Comparison of ENCODE assay signal across 8 cellular contexts in the genomic region with DNA sequence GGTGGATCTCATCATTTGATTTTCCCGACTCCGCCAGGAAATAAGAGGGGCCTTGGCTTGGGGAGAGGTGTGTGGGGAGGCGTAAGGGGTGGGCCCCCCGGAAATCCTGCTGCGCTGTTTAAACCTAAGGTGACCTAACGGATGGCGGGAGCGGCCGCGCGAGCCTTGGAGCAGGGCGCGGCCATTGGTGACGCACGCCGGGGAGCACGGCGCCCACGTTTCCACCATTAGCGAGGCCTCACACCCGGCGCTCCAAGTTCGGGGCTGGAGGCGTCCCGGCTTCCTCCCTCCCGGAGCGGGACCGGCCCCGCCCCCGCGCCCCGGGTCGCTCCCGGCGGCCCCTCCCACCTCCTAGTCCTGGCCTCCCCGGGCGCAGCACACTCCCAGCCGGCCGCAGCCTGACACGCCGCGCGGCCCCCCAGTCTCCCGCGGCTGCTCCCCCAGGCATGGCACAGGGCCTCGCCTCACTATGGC. TPM values are rescaled to one million over a fixed set of nuclear protein-coding genes. Genes with fewer than 3 reads are reported as not detected.
A peak's percentile ranks its signal among the peaks of the same experiment; 100 is the strongest.
DNase-seq lines count a peak whose midpoint lies in the region; ATAC-seq and TF ChIP-seq lines count a peak whose summit lies in the region.

A gene (plus strand): TSS at position 354 of the 474 bp plus-strand sequence. CDS start 116 bp downstream, at position 470.

- no peaks in the 10 kb centered on the region for H3K9me3 ChIP-seq in CD4-positive, alpha-beta memory T cell (ENCODE audit: control insufficient read depth in 1 of 2, low read length in 2 of 2)
- H3K9me3 ChIP-seq in OCI-LY7 (ENCODE audit: low read length) = no peaks in the 10 kb centered on the region
- no peaks in the 10 kb centered on the region for H3K9me3 ChIP-seq in muscle layer of duodenum (ENCODE audit: control insufficient read depth in 1 of 2, low read length in 2 of 2)

- peaks cover 20% of the 10 kb centered on the region for H3K4me1 ChIP-seq in CD4-positive, alpha-beta memory T cell (ENCODE audit: insufficient read depth, low read length)
- H3K4me1 ChIP-seq in OCI-LY7 (ENCODE audit: insufficient read depth, low read length, poor library complexity, severe bottlenecking) = peaks cover 18% of the 10 kb centered on the region
- H3K4me1 ChIP-seq in muscle layer of duodenum (ENCODE audit: control insufficient read depth in 1 of 2, insufficient read depth in 2 of 2, low read length in 2 of 2) = peaks cover 3 to 5% of the 10 kb centered on the region in 2 donors

- peak within 1 kb of the TSS; percentile 47 for H3K27ac ChIP-seq in CD4-positive, alpha-beta memory T cell (ENCODE audit: low read depth, low read length)
- H3K27ac ChIP-seq in OCI-LY7 (ENCODE audit: low read depth, low read length, poor library complexity, severe bottlenecking) = peak within 1 kb of the TSS; percentile 30
- peak within 1 kb of the TSS; percentile 79 for H3K27ac ChIP-seq in muscle layer of duodenum (ENCODE audit: low read length)

- no peaks in the 10 kb centered on the region for H3K9me2 ChIP-seq in OCI-LY7 (ENCODE audit: insufficient read depth, low read length)

- CTCF ChIA-PET in CD4-positive, alpha-beta memory T cell (lab: Charles Lee; ENCODE audit: partially characterized antibody) = no interaction called here
- CTCF ChIA-PET in OCI-LY7 (lab: Charles Lee; ENCODE audit: unreplicated experiment) = no interaction called here

- BruUV-seq in OCI-LY7 (replicated peaks; lab: Mats Ljungman, UMichigan) = no TSS peak

- H3K79me2 ChIP-seq in OCI-LY7 (ENCODE audit: insufficient read depth, low read depth, low read length) = peaks cover 26% of the 10 kb centered on the region

- peak within 1 kb of the TSS; percentile 87; the same call in 1 of the 2 replicates for H2AFZ ChIP-seq in OCI-LY7 (ENCODE audit: low read length)

- H3K27me3 Mint-ChIP-seq in CD4-positive, alpha-beta memory T cell = no peaks in the 10 kb centered on the region
- peaks cover 25% of the 10 kb centered on the region for H3K27me3 Mint-ChIP-seq in activated T-cell treated with anti-CD3 and anti-CD28 coated beads, Interleukin-2, amount 50 U/mL, for 24 hours

- no peaks in the 10 kb centered on the region; the same call in 1 of the 2 replicates for H4K20me1 ChIP-seq in OCI-LY7 (ENCODE audit: insufficient read depth, low read length)

- H3K27me3 ChIP-seq in CD4-positive, alpha-beta memory T cell (ENCODE audit: insufficient read depth, low read length) = no peaks in the 10 kb centered on the region
- H3K27me3 ChIP-seq in muscle layer of duodenum (ENCODE audit: low read depth, low read length) = no peaks in the 10 kb centered on the region

- TF ChIP-seq CTCF in OCI-LY7 (conservative IDR thresholded peaks at IDR 0.05; ENCODE audit: low read length) = no peak

- peak; percentile 21 to 44 (median 26) for DNase-seq in CD4-positive, alpha-beta memory T cell
- DNase-seq in HK-2 (ENCODE audit: unreplicated experiment) = peak; percentile 81
- peak; percentile 61 for DNase-seq in OCI-LY7 (ENCODE audit: low spot score)
- peak; percentile 74 for DNase-seq in activated T-cell treated with anti-CD3 and anti-CD28 coated beads, Interleukin-2, amount 50 U/mL, for 24 hours
- peak; percentile 1 to 47 (median 31) for DNase-seq in stimulated activated naive CD4-positive, alpha-beta T cell (lab: John Stamatoyannopoulos, UW)

- H3K4me3 ChIP-seq in CD4-positive, alpha-beta memory T cell (ENCODE audit: low read length in 2 of 2) = peak within 1 kb of the TSS in 1 of 2 donors; percentile 35
- H3K4me3 ChIP-seq in OCI-LY7 (ENCODE audit: low read depth, low read length, poor library complexity, severe bottlenecking) (peak within 1 kb of the TSS; percentile 71), muscle layer of duodenum (ENCODE audit: low read depth in 1 of 2, low read length in 2 of 2) (peak within 1 kb of the TSS; percentile 44 to 59)

- H3K9me3 Mint-ChIP-seq in CD4-positive, alpha-beta memory T cell = no peaks in the 10 kb centered on the region
- H3K9me3 Mint-ChIP-seq in activated T-cell treated with anti-CD3 and anti-CD28 coated beads, Interleukin-2, amount 50 U/mL, for 24 hours = no peaks in the 10 kb centered on the region

- peaks cover 0 to 5% of the 10 kb centered on the region in 2 donors for H3K36me3 Mint-ChIP-seq in CD4-positive, alpha-beta memory T cell
- H3K36me3 Mint-ChIP-seq in activated T-cell treated with anti-CD3 and anti-CD28 coated beads, Interleukin-2, amount 50 U/mL, for 24 hours (ENCODE audit: low read depth) = peaks cover 24% of the 10 kb centered on the region

- H3K27ac Mint-ChIP-seq in CD4-positive, alpha-beta memory T cell = peak within 1 kb of the TSS; percentile 68 to 93 (median 92)
- H3K27ac Mint-ChIP-seq in activated T-cell treated with anti-CD3 and anti-CD28 coated beads, Interleukin-2, amount 50 U/mL, for 24 hours = peak within 1 kb of the TSS; percentile 92

- H3K4me2 ChIP-seq in OCI-LY7 (ENCODE audit: low read length) = peak within 1 kb of the TSS; percentile 57

- ATAC-seq in GM19463 (IDR thresholded peaks at IDR 0.05; ENCODE audit: unreplicated experiment) (peak; percentile 71), esophagus mucosa (peak; percentile 90)

- H3K4me3 Mint-ChIP-seq in CD4-positive, alpha-beta memory T cell = peak within 1 kb of the TSS; percentile 90 to 94 (median 91)
- peak within 1 kb of the TSS; percentile 85 for H3K4me3 Mint-ChIP-seq in activated T-cell treated with anti-CD3 and anti-CD28 coated beads, Interleukin-2, amount 50 U/mL, for 24 hours

- H3K36me3 ChIP-seq in CD4-positive, alpha-beta memory T cell (ENCODE audit: insufficient read depth, low read length) = no peaks in the 10 kb centered on the region
- H3K36me3 ChIP-seq in OCI-LY7 (ENCODE audit: insufficient read depth, low read length) = peaks cover 8% of the 10 kb centered on the region; the same call in 1 of the 2 replicates
- no peaks in the 10 kb centered on the region for H3K36me3 ChIP-seq in muscle layer of duodenum (ENCODE audit: control insufficient read depth in 1 of 2, insufficient read depth in 2 of 2, low read length in 2 of 2)

- H3K4me1 Mint-ChIP-seq in CD4-positive, alpha-beta memory T cell = peaks cover 12 to 24% (median 19%) of the 10 kb centered on the region in 4 donors
- H3K4me1 Mint-ChIP-seq in activated T-cell treated with anti-CD3 and anti-CD28 coated beads, Interleukin-2, amount 50 U/mL, for 24 hours (ENCODE audit: low read depth) = peaks cover 28% of the 10 kb centered on the region

- intact Hi-C loops in CD4-positive, alpha-beta memory T cell (cut with micrococcal nuclease) = loop anchor here (1.0 kb wide), 1 partner anchor 101 kb away; a partner anchor contains a TSS
- intact Hi-C loops in OCI-LY7 (cut with micrococcal nuclease; ENCODE audit: unreplicated experiment) = no loop called here

- POLR2A ChIA-PET in CD4-positive, alpha-beta memory T cell (lab: Charles Lee; ENCODE audit: partially characterized antibody) = interaction anchor here (1.4 kb wide), 1 partner anchor 33 kb away, joined by 4 read pairs; no protein-coding TSS in a partner anchor
- POLR2A ChIA-PET in OCI-LY7 (lab: Charles Lee) = no interaction called here

RNA-seq across cellular contexts. Expression of the gene that starts here (rescaled TPM):
- total RNA-seq in CD4-positive, alpha-beta memory T cell = 10 to 100 TPM; 28.0 to 29.7 TPM
- 10 to 100 TPM; 49.9 to 74.7 TPM for polyA plus RNA-seq in CD4-positive, alpha-beta memory T cell
- 59.6 and 64.9 TPM in 2 replicates for total RNA-seq in OCI-LY7 (2014; rRNA removed; shearing (Covaris generic))
- total RNA-seq in OCI-LY7 (2022) (86.3 and 88.3 TPM in 2 replicates), esophagus mucosa (29.7 TPM)

Comparison
In these comparisons a context has a peak if more than half of its experiments do, and no peak if none do; other contexts are left out.
1. DNase-seq: peak in every context shown above with its lines; median percentile 81 in HK-2; 74 in activated T-cell treated with anti-CD3 and anti-CD28 coated beads, Interleukin-2, amount 50 U/mL, for 24 hours; 61 in OCI-LY7; 31 in stimulated activated naive CD4-positive, alpha-beta T cell; 26 in CD4-positive, alpha-beta memory T cell.